Comparison of ENCODE assay signal across 8 cellular contexts in the genomic region with DNA sequence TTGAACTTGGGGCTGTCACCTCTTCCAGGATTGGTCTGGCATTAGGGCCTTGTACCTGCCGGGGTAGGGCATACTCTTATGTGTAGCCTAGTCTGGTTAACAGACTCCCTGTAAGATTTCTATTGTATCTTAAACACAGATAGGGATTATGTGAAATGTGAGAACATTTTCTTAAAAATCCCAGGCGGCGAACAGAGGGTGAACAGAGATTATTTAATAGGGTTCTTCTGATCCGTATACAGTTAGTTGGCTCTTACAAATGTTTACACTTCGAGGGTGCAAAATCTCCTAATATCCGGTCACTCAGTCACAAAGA. TPM values are rescaled to one million over a fixed set of nuclear protein-coding genes. Genes with fewer than 3 reads are reported as not detected.
DNase-seq lines count a peak whose midpoint lies in the region; ATAC-seq and TF ChIP-seq lines count a peak whose summit lies in the region.

No MANE protein-coding gene starts in this region.

- no peaks in the 10 kb centered on the region for H3K27me3 Mint-ChIP-seq in activated T-cell treated with anti-CD3 and anti-CD28 coated beads, Interleukin-2, amount 50 U/mL, for 4 hours (ENCODE audit: low read depth)

- H3K4me3 Mint-ChIP-seq in activated T-cell treated with anti-CD3 and anti-CD28 coated beads, Interleukin-2, amount 50 U/mL, for 4 hours = peak overlapping the region; percentile 94

- H3K9me3 Mint-ChIP-seq in activated T-cell treated with anti-CD3 and anti-CD28 coated beads, Interleukin-2, amount 50 U/mL, for 4 hours = no peaks in the 10 kb centered on the region

- H3K36me3 Mint-ChIP-seq in activated T-cell treated with anti-CD3 and anti-CD28 coated beads, Interleukin-2, amount 50 U/mL, for 4 hours (ENCODE audit: insufficient read depth) = no peaks in the 10 kb centered on the region

- H3K4me1 ChIP-seq in adipocyte (ENCODE audit: control insufficient read depth, insufficient read depth, low read length) (peaks cover 61% of the 10 kb centered on the region), left lung (peaks cover 0 to 52% of the 10 kb centered on the region in 2 donors), tibial nerve (peaks cover 2 to 61% (median 21%) of the 10 kb centered on the region in 4 donors)

- no peak for TF ChIP-seq CTCF in left lung (IDR thresholded peaks at IDR 0.05)
- no peak for TF ChIP-seq CTCF in tibial nerve (IDR thresholded peaks at IDR 0.05)

- H3K27me3 ChIP-seq in adipocyte (replicated peaks; ENCODE audit: control insufficient read depth, insufficient read depth, low read length) (no peaks in the 10 kb centered on the region), left lung (no peaks in the 10 kb centered on the region), tibial nerve (no peaks in the 10 kb centered on the region)

- peak overlapping the region; percentile 96 for H3K4me3 ChIP-seq in adipocyte (ENCODE audit: low read length)
- peak overlapping the region; percentile 72 to 82 for H3K4me3 ChIP-seq in left lung
- H3K4me3 ChIP-seq in tibial nerve = peak overlapping the region; percentile 73 to 95 (median 90)

- H3K9ac ChIP-seq in adipocyte (ENCODE audit: low read length) = peak overlapping the region; percentile 89

- TF ChIP-seq EP300 in tibial nerve (IDR thresholded peaks at IDR 0.05) = peak in 1 of 2 donors; percentile 3

- 12 to 15% methylated on average over 6 of the region's 6 CpGs for WGBS in tibial nerve, 2 donors

- DNase-seq in activated T-cell treated with anti-CD3 and anti-CD28 coated beads, Interleukin-2, amount 50 U/mL, for 4 hours = no peak
- DNase-seq in activated T-cell treated with anti-CD3 and anti-CD28 coated beads for 4 hours = no peak
- DNase-seq in adipocyte (ENCODE audit: low read depth) = no peak
- no peak for DNase-seq in left lung
- no peak for DNase-seq in tibial nerve (ENCODE audit: low spot score in 2 of 2)
- DNase-seq in SHP77 treated with DMSO at 0.1 percent for 48 hours (lab: John Stamatoyannopoulos, UW) = no peak
- DNase-seq in GOT3 (lab: John Stamatoyannopoulos, UW) = no peak

- intact Hi-C loops in left lung (cut with DNase I) = no loop called here

- peak in 1 of 2 donors; percentile 29 for ATAC-seq in activated T-cell treated with anti-CD3 and anti-CD28 coated beads, Interleukin-2, amount 50 U/mL, for 4 hours
- ATAC-seq in HG03108 (IDR thresholded peaks at IDR 0.05; ENCODE audit: unreplicated experiment) (peak; percentile 25), left lung (no peak)

- peaks cover 45% of the 10 kb centered on the region for H3K4me1 Mint-ChIP-seq in activated T-cell treated with anti-CD3 and anti-CD28 coated beads, Interleukin-2, amount 50 U/mL, for 4 hours (ENCODE audit: low read depth)

- H3K27ac ChIP-seq in left lung (peak overlapping the region; percentile 84 to 97), tibial nerve (peak overlapping the region; percentile 87 to 96 (median 96))

- H3K9me3 ChIP-seq in adipocyte (ENCODE audit: control insufficient read depth, low read length) (no peaks in the 10 kb centered on the region), left lung (no peaks in the 10 kb centered on the region), tibial nerve (no peaks in the 10 kb centered on the region)

- no peak for TF ChIP-seq POLR2A in tibial nerve (IDR thresholded peaks at IDR 0.05)

- no peaks in the 10 kb centered on the region for H3K36me3 ChIP-seq in adipocyte (ENCODE audit: control insufficient read depth, insufficient read depth, low read length, severe bottlenecking)
- no peaks in the 10 kb centered on the region for H3K36me3 ChIP-seq in left lung
- no peaks in the 10 kb centered on the region for H3K36me3 ChIP-seq in tibial nerve

RNA-seq across cellular contexts. Expression of a gene that starts 0.8 kb away (rescaled TPM):
- 10 to 100 TPM; 12.6 to 14.2 (median 12.7) TPM for total RNA-seq in activated T-cell treated with anti-CD3 and anti-CD28 coated beads, Interleukin-2, amount 50 U/mL, for 4 hours
- total RNA-seq in left lung (10 to 100 TPM in 1 of 2 donors, 1 to 10 TPM in 1; 7.8 to 10.1 TPM), tibial nerve (10 to 100 TPM; 17.7 to 39.3 (median 29.0) TPM)
